Comparison of ENCODE assay signal across 18 cellular contexts in genomic region chr16:46920402-46921068, GRCh38. TPM values are rescaled to one million over a fixed set of nuclear protein-coding genes. Genes with fewer than 3 reads are reported as not detected.
A peak's percentile ranks its signal among the peaks of the same experiment; 100 is the strongest.
DNase-seq lines count a peak whose midpoint lies in the region; ATAC-seq and TF ChIP-seq lines count a peak whose summit lies in the region.
"Had no signal": no experiment of that assay in that cellular context is flagged by ENCODE, and none has a peak within 500 bp of the region (broad histone marks: within the 10 kb centered on the region; RNA-seq: fewer than 3 reads in every experiment).

No MANE protein-coding gene starts in this region.

- H3K79me2 ChIP-seq in OCI-LY1 (ENCODE audit: insufficient read depth, low read length) (no peaks in the 10 kb centered on the region), trophoblast cell (ENCODE audit: control insufficient read depth, insufficient read depth, low read length, poor library complexity) (peaks cover 10% of the 10 kb centered on the region)

- H3K9ac ChIP-seq in BLaER1 (no peak overlapping the region), OCI-LY1 (ENCODE audit: low read length) (peak overlapping the region; percentile 65), trophoblast cell (ENCODE audit: low read length) (no peak overlapping the region)

- no peak overlapping the region for H3K23ac ChIP-seq in trophoblast cell (ENCODE audit: low read length)

- H3K18ac ChIP-seq in trophoblast cell (ENCODE audit: low read length): peak overlapping the region; percentile 13

- TF ChIP-seq POLR2A in gastroesophageal sphincter (IDR thresholded peaks at IDR 0.05): no peak

- peak overlapping the region; percentile 90 for H4K91ac ChIP-seq in trophoblast cell (ENCODE audit: low read depth, low read length)

- peaks cover 29% of the 10 kb centered on the region for H3K9me3 Mint-ChIP-seq in glutamatergic neuron (ENCODE audit: unreplicated experiment)
- no peaks in the 10 kb centered on the region for H3K9me3 Mint-ChIP-seq in activated CD4-positive, alpha-beta T cell treated with anti-CD3 and anti-CD28 coated beads, Interleukin-2, amount 10 ng/mL, durations not matched to agents 24 days and 14 days
- H3K9me3 Mint-ChIP-seq: activated naive CD4-positive, alpha-beta T cell treated with anti-CD3 and anti-CD28 coated beads, Interleukin-2, amount 10 ng/mL, durations not matched to agents 7 days and 5 days; CD8-positive, alpha-beta memory T cell; nephron; T-helper 2 cell treated with Interferon-gamma antibody and Interleukin-4, amounts not matched to agents 5 μg/mL and 100 μg/mL, for 36 hours had no signal

- TF ChIP-seq CTCF in OCI-LY1 (IDR thresholded peaks at IDR 0.05; ENCODE audit: low read length) (no peak), glutamatergic neuron (IDR thresholded peaks at IDR 0.05; ENCODE audit: partially characterized antibody, unreplicated experiment) (no peak), gastroesophageal sphincter (IDR thresholded peaks at IDR 0.05) (no peak)

- no peak for TF ChIP-seq EP300 in gastroesophageal sphincter (IDR thresholded peaks at IDR 0.05)

- H3F3A ChIP-seq in OCI-LY1 (ENCODE audit: insufficient read depth, low read length): no peaks in the 10 kb centered on the region

- peaks cover 55% of the 10 kb centered on the region for H3K4me1 ChIP-seq in BLaER1
- H3K4me1 ChIP-seq in OCI-LY1 (ENCODE audit: insufficient read depth, low read length, severe bottlenecking): peaks cover 65% of the 10 kb centered on the region
- peaks cover 50 to 59% of the 10 kb centered on the region in 2 experiments for H3K4me1 ChIP-seq in trophoblast cell (ENCODE audit: control insufficient read depth in 1 of 2, insufficient read depth in 2 of 2, low read length in 2 of 2)
- H3K4me1 ChIP-seq in gastroesophageal sphincter: no peaks in the 10 kb centered on the region

- H3K27ac Mint-ChIP-seq in glutamatergic neuron (ENCODE audit: unreplicated experiment): peak overlapping the region; percentile 97
- H3K27ac Mint-ChIP-seq in activated CD4-positive, alpha-beta T cell treated with anti-CD3 and anti-CD28 coated beads, Interleukin-2, amount 10 ng/mL, durations not matched to agents 24 days and 14 days: no peak overlapping the region
- H3K27ac Mint-ChIP-seq: activated naive CD4-positive, alpha-beta T cell treated with anti-CD3 and anti-CD28 coated beads, Interleukin-2, amount 10 ng/mL, durations not matched to agents 7 days and 5 days; T-helper 2 cell treated with Interferon-gamma antibody and Interleukin-4, amounts not matched to agents 5 μg/mL and 100 μg/mL, for 36 hours had no signal

- H3K4me2 ChIP-seq in BLaER1: peak overlapping the region; percentile 61
- peak overlapping the region; percentile 63 for H3K4me2 ChIP-seq in OCI-LY1 (ENCODE audit: low read length)
- H3K4me2 ChIP-seq in trophoblast cell (ENCODE audit: low read length): no peak overlapping the region

- H3K27me3 ChIP-seq in BLaER1 (no peaks in the 10 kb centered on the region), OCI-LY1 (ENCODE audit: insufficient read depth, low read length) (no peaks in the 10 kb centered on the region), trophoblast cell (ENCODE audit: insufficient read depth, low read length) (no peaks in the 10 kb centered on the region), gastroesophageal sphincter (no peaks in the 10 kb centered on the region)
- H3K27me3 ChIP-seq: vagina had no signal

- peak overlapping the region; percentile 39 for H2BK12ac ChIP-seq in trophoblast cell (ENCODE audit: low read length)

- H3K4me1 Mint-ChIP-seq in glutamatergic neuron (ENCODE audit: low read depth, unreplicated experiment): peaks cover 52% of the 10 kb centered on the region
- H3K4me1 Mint-ChIP-seq in activated CD4-positive, alpha-beta T cell treated with anti-CD3 and anti-CD28 coated beads, Interleukin-2, amount 10 ng/mL, durations not matched to agents 24 days and 14 days: peaks cover 3% of the 10 kb centered on the region
- H3K4me1 Mint-ChIP-seq: activated naive CD4-positive, alpha-beta T cell treated with anti-CD3 and anti-CD28 coated beads, Interleukin-2, amount 10 ng/mL, durations not matched to agents 7 days and 5 days; CD8-positive, alpha-beta memory T cell; nephron had no signal

- no CpG with 5 or more reads among the region's 9 CpGs for WGBS in trophoblast cell (ENCODE audit: extremely low coverage, insufficient coverage, insufficient read length)
- 72 to 74% methylated on average over 4 to 9 of the region's 9 CpGs for WGBS in gastroesophageal sphincter (ENCODE audit: low coverage in 1 of 2), 2 donors

- peaks cover 11% of the 10 kb centered on the region for H3K36me3 Mint-ChIP-seq in glutamatergic neuron (ENCODE audit: unreplicated experiment)
- peaks cover 3% of the 10 kb centered on the region for H3K36me3 Mint-ChIP-seq in activated CD4-positive, alpha-beta T cell treated with anti-CD3 and anti-CD28 coated beads, Interleukin-2, amount 10 ng/mL, durations not matched to agents 24 days and 14 days (ENCODE audit: low read depth)
- H3K36me3 Mint-ChIP-seq: activated naive CD4-positive, alpha-beta T cell treated with anti-CD3 and anti-CD28 coated beads, Interleukin-2, amount 10 ng/mL, durations not matched to agents 7 days and 5 days; CD8-positive, alpha-beta memory T cell had no signal

- H3K27ac ChIP-seq in BLaER1 (peak overlapping the region; percentile 42; the same call in 1 of the 2 replicates), OCI-LY1 (ENCODE audit: low read depth, low read length, poor library complexity, severe bottlenecking) (peak overlapping the region; percentile 98), trophoblast cell (ENCODE audit: low read depth, low read length) (peak overlapping the region; percentile 87), gastroesophageal sphincter (no peak overlapping the region)
- H3K27ac ChIP-seq: vagina had no signal

- H2BK5ac ChIP-seq in trophoblast cell (ENCODE audit: low read depth, low read length, poor library complexity): peak overlapping the region; percentile 32

- no peak for DNase-seq in glutamatergic neuron
- peak in 1 of 2 donors; percentile 18 for DNase-seq in trophoblast cell
- DNase-seq in SKM-1 treated with dmso at 0.1 percent for 144 hours (lab: John Stamatoyannopoulos, UW; ENCODE audit: unreplicated experiment): no peak
- DNase-seq in activated CD4-positive, alpha-beta T cell treated with anti-CD3 and anti-CD28 coated beads, Interleukin-2, amount 10 ng/mL, durations not matched to agents 24 days and 14 days: no peak
- DNase-seq: activated CD8-positive, alpha-beta memory T cell treated with anti-CD3 and anti-CD28 coated beads, Interleukin-2, amount 50 U/mL, for 4 hours; activated naive CD4-positive, alpha-beta T cell treated with anti-CD3 and anti-CD28 coated beads, Interleukin-2, amount 10 ng/mL, durations not matched to agents 7 days and 5 days; CD8-positive, alpha-beta memory T cell; H7; MV-4-11; stimulated activated CD4-positive, alpha-beta T cell treated with anti-CD3 and anti-CD28 coated beads, Interleukin-4, amount 100 ng/mL, for 1 hour had no signal

- H3K4ac ChIP-seq in trophoblast cell (ENCODE audit: low read depth, low read length): peak overlapping the region; percentile 16

- H3K79me1 ChIP-seq in trophoblast cell (ENCODE audit: low read length): peaks cover 32% of the 10 kb centered on the region

- H4K20me1 ChIP-seq in BLaER1: peaks cover 34% of the 10 kb centered on the region; the same call in 1 of the 2 replicates
- no peaks in the 10 kb centered on the region for H4K20me1 ChIP-seq in OCI-LY1 (ENCODE audit: insufficient read depth, low read length)

- no peak overlapping the region for H2AFZ ChIP-seq in OCI-LY1 (ENCODE audit: low read length)
- no peak overlapping the region for H2AFZ ChIP-seq in trophoblast cell (ENCODE audit: insufficient read depth, low read length, poor library complexity)

- H4K12ac ChIP-seq in trophoblast cell (ENCODE audit: low read depth, low read length): peak overlapping the region; percentile 23

- H3K4me3 ChIP-seq in BLaER1 (no peak overlapping the region), OCI-LY1 (ENCODE audit: low read depth, low read length, poor library complexity, severe bottlenecking) (peak overlapping the region; percentile 47), trophoblast cell (ENCODE audit: low read depth, low read length) (no peak overlapping the region), gastroesophageal sphincter (no peak overlapping the region)
- H3K4me3 ChIP-seq: vagina had no signal

- peak overlapping the region; percentile 60 for H3K14ac ChIP-seq in trophoblast cell (ENCODE audit: low read length)

- ATAC-seq in HG03159 (IDR thresholded peaks at IDR 0.05; ENCODE audit: unreplicated experiment) (no peak), gastroesophageal sphincter (no peak)
- ATAC-seq: sciatic nerve had no signal

- no peaks in the 10 kb centered on the region for H3K9me3 ChIP-seq in BLaER1
- H3K9me3 ChIP-seq in OCI-LY1 (ENCODE audit: low read length): no peaks in the 10 kb centered on the region
- peaks cover 3% of the 10 kb centered on the region for H3K9me3 ChIP-seq in trophoblast cell (ENCODE audit: insufficient read depth, low read depth, low read length)
- no peaks in the 10 kb centered on the region for H3K9me3 ChIP-seq in gastroesophageal sphincter
- H3K9me3 ChIP-seq: vagina had no signal

- H3K9me2 ChIP-seq in OCI-LY1 (ENCODE audit: low read depth, low read length): no peaks in the 10 kb centered on the region

- H2BK120ac ChIP-seq in trophoblast cell (ENCODE audit: insufficient read depth, low read length, poor library complexity): peak overlapping the region; percentile 34

- peak overlapping the region; percentile 87 for H3K4me3 Mint-ChIP-seq in glutamatergic neuron (ENCODE audit: unreplicated experiment)
- no peak overlapping the region for H3K4me3 Mint-ChIP-seq in activated CD4-positive, alpha-beta T cell treated with anti-CD3 and anti-CD28 coated beads, Interleukin-2, amount 10 ng/mL, durations not matched to agents 24 days and 14 days
- H3K4me3 Mint-ChIP-seq: activated naive CD4-positive, alpha-beta T cell treated with anti-CD3 and anti-CD28 coated beads, Interleukin-2, amount 10 ng/mL, durations not matched to agents 7 days and 5 days; CD8-positive, alpha-beta memory T cell; nephron; T-helper 2 cell treated with Interferon-gamma antibody and Interleukin-4, amounts not matched to agents 5 μg/mL and 100 μg/mL, for 36 hours had no signal

- intact Hi-C loops in activated CD4-positive, alpha-beta T cell treated with anti-CD3 and anti-CD28 coated beads, Interleukin-2, amount 10 ng/mL, durations not matched to agents 24 days and 14 days (cut with micrococcal nuclease): no loop called here

- H3K36me3 ChIP-seq in BLaER1 (peaks cover 95% of the 10 kb centered on the region), OCI-LY1 (ENCODE audit: insufficient read depth, low read length) (peaks cover 36% of the 10 kb centered on the region), trophoblast cell (ENCODE audit: control insufficient read depth in 1 of 2, insufficient read depth in 2 of 2, low read length in 2 of 2) (peaks cover 34 to 51% of the 10 kb centered on the region in 2 experiments), gastroesophageal sphincter (peaks cover 0 to 62% of the 10 kb centered on the region in 2 donors)
- H3K36me3 ChIP-seq: vagina had no signal

- peak overlapping the region; percentile 17 for H2AK5ac ChIP-seq in trophoblast cell (ENCODE audit: low read length)

- H4K8ac ChIP-seq in trophoblast cell (ENCODE audit: low read depth, low read length): peak overlapping the region; percentile 10

- peaks cover 29% of the 10 kb centered on the region for H3K27me3 Mint-ChIP-seq in glutamatergic neuron (ENCODE audit: unreplicated experiment)
- H3K27me3 Mint-ChIP-seq in activated CD4-positive, alpha-beta T cell treated with anti-CD3 and anti-CD28 coated beads, Interleukin-2, amount 10 ng/mL, durations not matched to agents 24 days and 14 days: no peaks in the 10 kb centered on the region
- H3K27me3 Mint-ChIP-seq: activated naive CD4-positive, alpha-beta T cell treated with anti-CD3 and anti-CD28 coated beads, Interleukin-2, amount 10 ng/mL, durations not matched to agents 7 days and 5 days had no signal

RNA-seq across cellular contexts. Expression of gene GPT2, which starts 36.4 kb away (rescaled TPM):
- total RNA-seq in glutamatergic neuron (ENCODE audit: unreplicated experiment) (70.7 TPM), gastroesophageal sphincter (1 to 10 TPM; 3.8 to 8.6 (median 5.4) TPM)
- polyA plus RNA-seq in trophoblast cell (2013): 73.2 and 77.7 TPM in 2 replicates
- 15.7 and 16.0 TPM in 2 replicates for total RNA-seq in activated CD4-positive, alpha-beta T cell treated with anti-CD3 and anti-CD28 coated beads, Interleukin-2, amount 10 ng/mL, durations not matched to agents 24 days and 14 days

RNA-seq across cellular contexts. Expression of gene DNAJA2, which starts 52.9 kb away (rescaled TPM):
- total RNA-seq in glutamatergic neuron (ENCODE audit: unreplicated experiment) (95.8 TPM), gastroesophageal sphincter (10 to 100 TPM; 65.7 to 97.0 (median 72.0) TPM)
- 76.0 and 76.3 TPM in 2 replicates for polyA plus RNA-seq in trophoblast cell (2013)
- 81.7 and 84.2 TPM in 2 replicates for total RNA-seq in activated CD4-positive, alpha-beta T cell treated with anti-CD3 and anti-CD28 coated beads, Interleukin-2, amount 10 ng/mL, durations not matched to agents 24 days and 14 days

Comparison
In these comparisons a context has a peak if more than half of its experiments do, and no peak if none do; other contexts are left out.
1. H3K27ac ChIP-seq: peak in BLaER1 (single experiment), OCI-LY1 (single experiment) and trophoblast cell (single experiment); none in gastroesophageal sphincter (0 of 4).